In the genomic region with DNA sequence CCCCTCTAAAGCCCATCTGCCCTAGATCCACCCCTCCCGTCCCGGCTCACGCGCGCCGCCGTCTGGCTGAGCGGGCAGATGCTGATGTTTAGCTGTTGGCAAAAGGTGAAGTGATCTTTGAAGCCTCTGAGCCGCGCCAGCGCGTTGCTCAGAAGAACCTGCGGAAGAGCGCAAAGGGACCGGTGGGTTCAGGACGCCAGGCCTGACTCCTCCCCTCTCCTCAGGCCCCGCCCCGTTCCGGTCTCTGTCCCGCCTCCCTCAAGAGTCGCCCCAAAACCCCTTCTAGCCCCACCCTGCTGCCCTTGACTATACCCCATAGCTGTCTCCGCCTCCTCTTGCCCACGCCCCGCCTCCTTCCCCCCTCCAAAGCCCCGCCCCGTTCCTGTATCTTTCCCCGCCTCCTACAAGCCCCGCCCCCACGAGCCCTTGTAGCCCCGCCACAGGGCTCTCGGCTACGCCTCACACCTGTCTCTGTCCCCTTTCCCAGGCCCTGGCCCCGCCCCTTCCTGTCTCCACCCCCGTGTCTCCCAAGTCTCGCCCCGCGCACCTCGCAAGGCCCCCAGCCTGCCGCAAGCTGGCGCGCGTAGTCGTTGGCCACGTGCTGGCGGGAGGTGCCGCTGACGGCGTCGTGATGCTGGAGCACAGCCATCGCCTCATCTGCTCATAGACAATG, we compare ENCODE assay signal across 2 cellular contexts.
TF ChIP-seq lines count a peak whose summit lies in the region.

No MANE protein-coding gene starts in this region.

TF ChIP-seq in IMR-90, 13 proteins besides CTCF, POLR2A, EP300 and RAD21:
- TF ChIP-seq, protein P1, sequence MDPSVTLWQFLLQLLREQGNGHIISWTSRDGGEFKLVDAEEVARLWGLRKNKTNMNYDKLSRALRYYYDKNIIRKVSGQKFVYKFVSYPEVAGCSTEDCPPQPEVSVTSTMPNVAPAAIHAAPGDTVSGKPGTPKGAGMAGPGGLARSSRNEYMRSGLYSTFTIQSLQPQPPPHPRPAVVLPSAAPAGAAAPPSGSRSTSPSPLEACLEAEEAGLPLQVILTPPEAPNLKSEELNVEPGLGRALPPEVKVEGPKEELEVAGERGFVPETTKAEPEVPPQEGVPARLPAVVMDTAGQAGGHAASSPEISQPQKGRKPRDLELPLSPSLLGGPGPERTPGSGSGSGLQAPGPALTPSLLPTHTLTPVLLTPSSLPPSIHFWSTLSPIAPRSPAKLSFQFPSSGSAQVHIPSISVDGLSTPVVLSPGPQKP (IDR thresholded peaks at IDR 0.05; ENCODE audit: borderline replicate concordance, low read depth, low read length): no peak
- no peak for TF ChIP-seq CEBPB (IDR thresholded peaks at IDR 0.05; ENCODE audit: low read depth, low read length)
- TF ChIP-seq MAFK (IDR thresholded peaks at IDR 0.05; ENCODE audit: low read depth, low read length): no peak
- no peak for TF ChIP-seq USF2 (IDR thresholded peaks at IDR 0.05; ENCODE audit: low read depth, low read length)
- no peak for TF ChIP-seq MXI1 (IDR thresholded peaks at IDR 0.05; ENCODE audit: borderline replicate concordance, low read depth, low read length)
- TF ChIP-seq CHD1 (IDR thresholded peaks at IDR 0.05; ENCODE audit: low read depth, low read length): no peak
- TF ChIP-seq RFX5 (IDR thresholded peaks at IDR 0.05; ENCODE audit: low read depth, low read length): no peak
- TF ChIP-seq SMC3 (IDR thresholded peaks at IDR 0.05; ENCODE audit: low read depth, low read length): no peak
- no peak for TF ChIP-seq MAZ (IDR thresholded peaks at IDR 0.05; ENCODE audit: borderline replicate concordance, low read depth, low read length)
- TF ChIP-seq FOS (IDR thresholded peaks at IDR 0.05; ENCODE audit: low read depth, low read length): no peak
- TF ChIP-seq RCOR1 (IDR thresholded peaks at IDR 0.05; ENCODE audit: insufficient replicate concordance, low read length): no peak
- no peak for TF ChIP-seq NFE2L2 (IDR thresholded peaks at IDR 0.05; ENCODE audit: low read depth, low read length)
- no peak for TF ChIP-seq BHLHE40 (IDR thresholded peaks at IDR 0.05; ENCODE audit: low read depth, low read length)
TF ChIP-seq in IMR-90: peak in this region for 0.

TF ChIP-seq in H1, 55 proteins besides CTCF, POLR2A, EP300 and RAD21:
- TF ChIP-seq KDM5A (IDR thresholded peaks at IDR 0.05; ENCODE audit: low read length): no peak
- TF ChIP-seq, protein P2, sequence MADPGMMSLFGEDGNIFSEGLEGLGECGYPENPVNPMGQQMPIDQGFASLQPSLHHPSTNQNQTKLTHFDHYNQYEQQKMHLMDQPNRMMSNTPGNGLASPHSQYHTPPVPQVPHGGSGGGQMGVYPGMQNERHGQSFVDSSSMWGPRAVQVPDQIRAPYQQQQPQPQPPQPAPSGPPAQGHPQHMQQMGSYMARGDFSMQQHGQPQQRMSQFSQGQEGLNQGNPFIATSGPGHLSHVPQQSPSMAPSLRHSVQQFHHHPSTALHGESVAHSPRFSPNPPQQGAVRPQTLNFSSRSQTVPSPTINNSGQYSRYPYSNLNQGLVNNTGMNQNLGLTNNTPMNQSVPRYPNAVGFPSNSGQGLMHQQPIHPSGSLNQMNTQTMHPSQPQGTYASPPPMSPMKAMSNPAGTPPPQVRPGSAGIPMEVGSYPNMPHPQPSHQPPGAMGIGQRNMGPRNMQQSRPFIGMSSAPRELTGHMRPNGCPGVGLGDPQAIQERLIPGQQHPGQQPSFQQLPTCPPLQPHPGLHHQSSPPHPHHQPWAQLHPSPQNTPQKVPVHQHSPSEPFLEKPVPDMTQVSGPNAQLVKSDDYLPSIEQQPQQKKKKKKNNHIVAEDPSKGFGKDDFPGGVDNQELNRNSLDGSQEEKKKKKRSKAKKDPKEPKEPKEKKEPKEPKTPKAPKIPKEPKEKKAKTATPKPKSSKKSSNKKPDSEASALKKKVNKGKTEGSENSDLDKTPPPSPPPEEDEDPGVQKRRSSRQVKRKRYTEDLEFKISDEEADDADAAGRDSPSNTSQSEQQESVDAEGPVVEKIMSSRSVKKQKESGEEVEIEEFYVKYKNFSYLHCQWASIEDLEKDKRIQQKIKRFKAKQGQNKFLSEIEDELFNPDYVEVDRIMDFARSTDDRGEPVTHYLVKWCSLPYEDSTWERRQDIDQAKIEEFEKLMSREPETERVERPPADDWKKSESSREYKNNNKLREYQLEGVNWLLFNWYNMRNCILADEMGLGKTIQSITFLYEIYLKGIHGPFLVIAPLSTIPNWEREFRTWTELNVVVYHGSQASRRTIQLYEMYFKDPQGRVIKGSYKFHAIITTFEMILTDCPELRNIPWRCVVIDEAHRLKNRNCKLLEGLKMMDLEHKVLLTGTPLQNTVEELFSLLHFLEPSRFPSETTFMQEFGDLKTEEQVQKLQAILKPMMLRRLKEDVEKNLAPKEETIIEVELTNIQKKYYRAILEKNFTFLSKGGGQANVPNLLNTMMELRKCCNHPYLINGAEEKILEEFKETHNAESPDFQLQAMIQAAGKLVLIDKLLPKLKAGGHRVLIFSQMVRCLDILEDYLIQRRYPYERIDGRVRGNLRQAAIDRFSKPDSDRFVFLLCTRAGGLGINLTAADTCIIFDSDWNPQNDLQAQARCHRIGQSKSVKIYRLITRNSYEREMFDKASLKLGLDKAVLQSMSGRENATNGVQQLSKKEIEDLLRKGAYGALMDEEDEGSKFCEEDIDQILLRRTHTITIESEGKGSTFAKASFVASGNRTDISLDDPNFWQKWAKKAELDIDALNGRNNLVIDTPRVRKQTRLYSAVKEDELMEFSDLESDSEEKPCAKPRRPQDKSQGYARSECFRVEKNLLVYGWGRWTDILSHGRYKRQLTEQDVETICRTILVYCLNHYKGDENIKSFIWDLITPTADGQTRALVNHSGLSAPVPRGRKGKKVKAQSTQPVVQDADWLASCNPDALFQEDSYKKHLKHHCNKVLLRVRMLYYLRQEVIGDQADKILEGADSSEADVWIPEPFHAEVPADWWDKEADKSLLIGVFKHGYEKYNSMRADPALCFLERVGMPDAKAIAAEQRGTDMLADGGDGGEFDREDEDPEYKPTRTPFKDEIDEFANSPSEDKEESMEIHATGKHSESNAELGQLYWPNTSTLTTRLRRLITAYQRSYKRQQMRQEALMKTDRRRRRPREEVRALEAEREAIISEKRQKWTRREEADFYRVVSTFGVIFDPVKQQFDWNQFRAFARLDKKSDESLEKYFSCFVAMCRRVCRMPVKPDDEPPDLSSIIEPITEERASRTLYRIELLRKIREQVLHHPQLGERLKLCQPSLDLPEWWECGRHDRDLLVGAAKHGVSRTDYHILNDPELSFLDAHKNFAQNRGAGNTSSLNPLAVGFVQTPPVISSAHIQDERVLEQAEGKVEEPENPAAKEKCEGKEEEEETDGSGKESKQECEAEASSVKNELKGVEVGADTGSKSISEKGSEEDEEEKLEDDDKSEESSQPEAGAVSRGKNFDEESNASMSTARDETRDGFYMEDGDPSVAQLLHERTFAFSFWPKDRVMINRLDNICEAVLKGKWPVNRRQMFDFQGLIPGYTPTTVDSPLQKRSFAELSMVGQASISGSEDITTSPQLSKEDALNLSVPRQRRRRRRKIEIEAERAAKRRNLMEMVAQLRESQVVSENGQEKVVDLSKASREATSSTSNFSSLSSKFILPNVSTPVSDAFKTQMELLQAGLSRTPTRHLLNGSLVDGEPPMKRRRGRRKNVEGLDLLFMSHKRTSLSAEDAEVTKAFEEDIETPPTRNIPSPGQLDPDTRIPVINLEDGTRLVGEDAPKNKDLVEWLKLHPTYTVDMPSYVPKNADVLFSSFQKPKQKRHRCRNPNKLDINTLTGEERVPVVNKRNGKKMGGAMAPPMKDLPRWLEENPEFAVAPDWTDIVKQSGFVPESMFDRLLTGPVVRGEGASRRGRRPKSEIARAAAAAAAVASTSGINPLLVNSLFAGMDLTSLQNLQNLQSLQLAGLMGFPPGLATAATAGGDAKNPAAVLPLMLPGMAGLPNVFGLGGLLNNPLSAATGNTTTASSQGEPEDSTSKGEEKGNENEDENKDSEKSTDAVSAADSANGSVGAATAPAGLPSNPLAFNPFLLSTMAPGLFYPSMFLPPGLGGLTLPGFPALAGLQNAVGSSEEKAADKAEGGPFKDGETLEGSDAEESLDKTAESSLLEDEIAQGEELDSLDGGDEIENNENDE (IDR thresholded peaks at IDR 0.05; ENCODE audit: insufficient replicate concordance, low read length): no peak
- TF ChIP-seq E2F6 (IDR thresholded peaks at IDR 0.05): peak; percentile 98
- no peak for TF ChIP-seq ASH2L (IDR thresholded peaks at IDR 0.05; ENCODE audit: low read length)
- no peak for TF ChIP-seq USF2 (IDR thresholded peaks at IDR 0.05; ENCODE audit: low read length)
- TF ChIP-seq NANOG (IDR thresholded peaks at IDR 0.05; ENCODE audit: insufficient read depth, low read depth, low read length, poor library complexity, severe bottlenecking): no peak
- TF ChIP-seq PHF8 (conservative IDR thresholded peaks at IDR 0.05; ENCODE audit: low read depth, low read length): no peak
- peak; percentile 47; the same call in 1 of the 2 replicates for TF ChIP-seq SP1 (IDR thresholded peaks at IDR 0.05; ENCODE audit: low read depth, low read length)
- TF ChIP-seq HDAC2 (IDR thresholded peaks at IDR 0.05; ENCODE audit: borderline replicate concordance in 1 of 2, low read depth in 2 of 2, low read length in 2 of 2): no peak
- TF ChIP-seq BCL11A (IDR thresholded peaks at IDR 0.05; ENCODE audit: low read depth in 2 of 2, low read length in 2 of 2): no peak
- TF ChIP-seq, protein P3, sequence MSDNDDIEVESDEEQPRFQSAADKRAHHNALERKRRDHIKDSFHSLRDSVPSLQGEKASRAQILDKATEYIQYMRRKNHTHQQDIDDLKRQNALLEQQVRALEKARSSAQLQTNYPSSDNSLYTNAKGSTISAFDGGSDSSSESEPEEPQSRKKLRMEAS (IDR thresholded peaks at IDR 0.05): peak; percentile 99
- TF ChIP-seq BRCA1 (IDR thresholded peaks at IDR 0.05; ENCODE audit: low read depth, low read length): no peak
- TF ChIP-seq EGR1 (IDR thresholded peaks at IDR 0.05; ENCODE audit: borderline replicate concordance, low read depth, low read length): no peak
- TF ChIP-seq KDM1A (IDR thresholded peaks at IDR 0.05; ENCODE audit: borderline replicate concordance, low read length): no peak
- TF ChIP-seq CREB1 (IDR thresholded peaks at IDR 0.05): peak; percentile 29; the same call in 1 of the 2 replicates
- no peak for TF ChIP-seq ATF3 (IDR thresholded peaks at IDR 0.05; ENCODE audit: insufficient read depth, low read depth, low read length)
- TF ChIP-seq TBP (IDR thresholded peaks at IDR 0.05; ENCODE audit: low read depth, low read length): peak; percentile 18; the same call in 1 of the 2 replicates
- TF ChIP-seq RNF2 (IDR thresholded peaks at IDR 0.05; ENCODE audit: borderline replicate concordance, low read depth, low read length, missing control alignments, poor library complexity, severe bottlenecking): no peak
